8 cellular contexts compared by ENCODE assay signal in the genomic region with DNA sequence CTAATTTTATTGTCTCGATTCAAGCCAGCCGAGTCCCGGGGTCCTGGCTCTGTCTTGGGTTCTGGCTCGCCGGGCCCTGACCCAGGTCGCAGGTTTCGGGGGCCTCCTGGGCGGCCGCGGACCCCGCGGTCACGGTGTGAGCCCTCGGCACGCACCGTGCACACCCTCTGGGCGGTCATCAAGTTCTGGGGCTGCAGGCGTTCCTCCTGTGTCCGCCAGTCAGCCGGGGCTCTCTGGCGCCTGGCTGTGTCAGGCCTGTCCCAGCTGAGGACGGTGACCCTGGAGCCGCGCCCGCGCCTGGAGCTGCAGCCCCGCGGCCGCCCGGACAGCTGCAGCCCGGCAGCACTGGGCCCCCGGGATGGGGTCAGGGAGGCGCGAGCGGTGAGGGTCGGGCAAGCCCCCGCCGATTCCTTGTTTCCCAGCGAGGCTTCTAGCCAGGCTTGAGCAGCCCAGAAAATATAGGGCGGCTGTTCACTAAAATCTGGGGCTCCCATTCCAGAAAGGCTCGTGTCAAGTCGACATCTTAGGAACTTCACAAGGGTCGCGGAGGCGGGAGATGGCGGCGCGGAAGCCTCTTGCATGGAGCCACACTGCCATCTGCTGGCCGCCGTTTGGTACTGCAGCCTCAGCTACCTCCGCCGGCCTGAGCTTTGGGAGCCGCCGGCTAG. TPM values are rescaled to one million over a fixed set of nuclear protein-coding genes. Genes with fewer than 3 reads are reported as not detected.
DNase-seq lines count a peak whose midpoint lies in the region; ATAC-seq, FAIRE-seq and TF ChIP-seq lines count a peak whose summit lies in the region.

No MANE protein-coding gene starts in this region.

- H3K4me3 ChIP-seq in lower lobe of right lung, result peak overlapping the region; percentile 63

- H3K36me3 ChIP-seq in lower lobe of right lung, result no peaks in the 10 kb centered on the region

- peaks cover 48% of the 10 kb centered on the region for H3K4me1 ChIP-seq in lower lobe of right lung

- intact Hi-C loops in lower lobe of right lung (cut with DNase I), result no loop called here

- DNase-seq in GM12892 (ENCODE audit: insufficient read length) (peak; percentile 87), NCI-H510A (lab: John Stamatoyannopoulos, UW) (peak; percentile 78), dermis blood vessel endothelial cell (peak; percentile 95), lower lobe of right lung (peak; percentile 93), kidney glomerular epithelial cell (lab: John Stamatoyannopoulos, UW) (no peak)
- peak; percentile 81 to 84 for DNase-seq in activated CD4-positive, alpha-beta T cell treated with anti-CD3 and anti-CD28 coated beads, Interleukin-2, amount 50 U/mL, for 24 hours (ENCODE audit: low read depth in 1 of 2, low spot score in 1 of 2)
- peak; percentile 80 to 87 for DNase-seq in stimulated activated CD4-positive, alpha-beta T cell treated with anti-CD3 and anti-CD28 coated beads, Interleukin-4, amount 100 ng/mL, for 4 hours

- H3K27ac ChIP-seq in lower lobe of right lung, result peak overlapping the region; percentile 46

- TF ChIP-seq CTCF in lower lobe of right lung (IDR thresholded peaks at IDR 0.05), result peak; percentile 100

- peaks cover 95% of the 10 kb centered on the region for H3K27me3 ChIP-seq in lower lobe of right lung (ENCODE audit: low read depth)

- no peak for TF ChIP-seq POLR2A in GM12892 (IDR thresholded peaks at IDR 0.05; ENCODE audit: low read depth, low read length)

- H3K9me3 ChIP-seq in lower lobe of right lung, result no peaks in the 10 kb centered on the region

- ATAC-seq in HG03097 (IDR thresholded peaks at IDR 0.05; ENCODE audit: low FRiP score, unreplicated experiment) (peak; percentile 51), lower lobe of right lung (peak; percentile 88 to 92)

- FAIRE-seq in GM12892 (lab: Jason Lieb, UNC), result peak; percentile 85

RNA-seq across cellular contexts. Expression of a gene that starts 4.2 kb away (rescaled TPM):
- polyA plus RNA-seq in GM12892 (2012; ENCODE audit: missing spikeins), result not detected
- total RNA-seq in dermis blood vessel endothelial cell (1.4 and 2.9 TPM in 2 replicates), lower lobe of right lung (2.2 TPM)

RNA-seq across cellular contexts. Expression of a gene that starts 4.7 kb away (rescaled TPM):
- polyA plus RNA-seq in GM12892 (2012; ENCODE audit: missing spikeins), result 4.1 TPM
- total RNA-seq in dermis blood vessel endothelial cell (9.0 and 11.8 TPM in 2 replicates), lower lobe of right lung (1.7 TPM)

RNA-seq across cellular contexts. Expression of a gene that starts 8.3 kb away (rescaled TPM):
- not detected for polyA plus RNA-seq in GM12892 (2012; ENCODE audit: missing spikeins)
- total RNA-seq in dermis blood vessel endothelial cell (2.4 and 6.0 TPM in 2 replicates), lower lobe of right lung (4.6 TPM)

RNA-seq across cellular contexts. Expression of a gene that starts 13.1 kb away (rescaled TPM):
- polyA plus RNA-seq in GM12892 (2012; ENCODE audit: missing spikeins), result not detected
- 2.9 and 8.6 TPM in 2 replicates for total RNA-seq in dermis blood vessel endothelial cell
- 4.6 TPM for total RNA-seq in lower lobe of right lung

RNA-seq across cellular contexts. Expression of a gene that starts 13.4 kb away (rescaled TPM):
- polyA plus RNA-seq in GM12892 (2012; ENCODE audit: missing spikeins), result 2.9 TPM
- 3.7 and 4.4 TPM in 2 replicates for total RNA-seq in dermis blood vessel endothelial cell
- 0.38 TPM for total RNA-seq in lower lobe of right lung
